Comparison of ENCODE assay signal across 1 cellular context in the genomic region with DNA sequence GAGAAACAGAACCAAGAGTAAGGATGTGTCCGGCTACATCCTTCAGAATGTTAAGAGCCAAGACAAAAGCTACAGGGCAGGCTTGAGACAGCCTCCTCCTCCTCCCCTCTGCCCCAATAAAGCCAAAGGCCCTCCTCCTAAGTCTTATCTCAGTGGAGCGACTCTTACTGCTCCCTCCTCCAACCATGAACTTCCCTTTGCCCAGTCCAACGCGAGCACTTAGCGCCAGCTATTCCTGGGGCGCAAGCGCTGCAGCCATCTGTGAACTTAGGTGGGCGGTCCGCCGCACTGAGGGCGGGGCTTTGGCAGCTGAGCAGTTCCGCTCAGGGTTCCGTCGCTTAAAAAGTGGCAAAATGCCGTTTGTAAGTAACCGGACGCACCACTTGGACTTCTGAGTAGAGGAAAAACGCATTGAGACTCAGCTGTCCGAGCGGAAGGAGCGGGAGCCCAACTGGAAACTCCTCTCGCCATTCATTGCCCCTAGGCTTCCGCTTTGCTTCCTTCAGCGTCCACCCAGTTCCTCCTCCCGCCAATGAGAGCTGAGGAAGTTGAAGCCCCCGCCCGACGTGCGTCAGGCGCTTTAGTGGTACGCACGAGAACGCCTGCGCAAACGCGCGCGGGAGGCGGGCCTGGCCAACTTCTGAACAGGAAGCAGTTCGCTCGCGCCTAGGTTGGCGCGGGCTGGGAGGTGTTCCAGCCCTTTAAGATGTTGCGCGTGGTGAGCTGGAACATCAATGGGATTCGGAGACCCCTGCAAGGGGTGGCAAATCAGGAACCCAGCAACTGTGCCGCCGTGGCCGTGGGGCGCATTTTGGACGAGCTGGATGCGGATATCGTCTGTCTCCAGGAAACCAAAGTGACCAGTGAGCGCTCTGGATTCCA.
A peak's percentile ranks its signal among the peaks of the same experiment; 100 is the strongest.
TF ChIP-seq lines count a peak whose summit lies in the region.

A gene with protein sequence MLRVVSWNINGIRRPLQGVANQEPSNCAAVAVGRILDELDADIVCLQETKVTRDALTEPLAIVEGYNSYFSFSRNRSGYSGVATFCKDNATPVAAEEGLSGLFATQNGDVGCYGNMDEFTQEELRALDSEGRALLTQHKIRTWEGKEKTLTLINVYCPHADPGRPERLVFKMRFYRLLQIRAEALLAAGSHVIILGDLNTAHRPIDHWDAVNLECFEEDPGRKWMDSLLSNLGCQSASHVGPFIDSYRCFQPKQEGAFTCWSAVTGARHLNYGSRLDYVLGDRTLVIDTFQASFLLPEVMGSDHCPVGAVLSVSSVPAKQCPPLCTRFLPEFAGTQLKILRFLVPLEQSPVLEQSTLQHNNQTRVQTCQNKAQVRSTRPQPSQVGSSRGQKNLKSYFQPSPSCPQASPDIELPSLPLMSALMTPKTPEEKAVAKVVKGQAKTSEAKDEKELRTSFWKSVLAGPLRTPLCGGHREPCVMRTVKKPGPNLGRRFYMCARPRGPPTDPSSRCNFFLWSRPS (plus strand): TSS at position 647 of the 882 bp plus-strand sequence. CDS start 60 bp downstream, at position 707.

TF ChIP-seq in HepG2, 621 proteins besides CTCF, POLR2A, EP300 and RAD21 (continued from another document and continues in another):
- TF ChIP-seq, protein P1, sequence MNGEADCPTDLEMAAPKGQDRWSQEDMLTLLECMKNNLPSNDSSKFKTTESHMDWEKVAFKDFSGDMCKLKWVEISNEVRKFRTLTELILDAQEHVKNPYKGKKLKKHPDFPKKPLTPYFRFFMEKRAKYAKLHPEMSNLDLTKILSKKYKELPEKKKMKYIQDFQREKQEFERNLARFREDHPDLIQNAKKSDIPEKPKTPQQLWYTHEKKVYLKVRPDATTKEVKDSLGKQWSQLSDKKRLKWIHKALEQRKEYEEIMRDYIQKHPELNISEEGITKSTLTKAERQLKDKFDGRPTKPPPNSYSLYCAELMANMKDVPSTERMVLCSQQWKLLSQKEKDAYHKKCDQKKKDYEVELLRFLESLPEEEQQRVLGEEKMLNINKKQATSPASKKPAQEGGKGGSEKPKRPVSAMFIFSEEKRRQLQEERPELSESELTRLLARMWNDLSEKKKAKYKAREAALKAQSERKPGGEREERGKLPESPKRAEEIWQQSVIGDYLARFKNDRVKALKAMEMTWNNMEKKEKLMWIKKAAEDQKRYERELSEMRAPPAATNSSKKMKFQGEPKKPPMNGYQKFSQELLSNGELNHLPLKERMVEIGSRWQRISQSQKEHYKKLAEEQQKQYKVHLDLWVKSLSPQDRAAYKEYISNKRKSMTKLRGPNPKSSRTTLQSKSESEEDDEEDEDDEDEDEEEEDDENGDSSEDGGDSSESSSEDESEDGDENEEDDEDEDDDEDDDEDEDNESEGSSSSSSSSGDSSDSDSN (CRISPR knock-in tag; IDR thresholded peaks at IDR 0.05) = 0 out of 2 replicates have a peak, but pooled peaks have one; percentile 36
- TF ChIP-seq SALL2 (CRISPR knock-in tag; IDR thresholded peaks at IDR 0.05) (no peak), ZKSCAN5 (CRISPR knock-in tag; IDR thresholded peaks at IDR 0.05) (no peak), KDM5A (IDR thresholded peaks at IDR 0.05; ENCODE audit: borderline replicate concordance, low read length) (no peak), ZNF264 (CRISPR knock-in tag; IDR thresholded peaks at IDR 0.05) (no peak), CCDC6 (CRISPR knock-in tag; IDR thresholded peaks at IDR 0.05) (no peak), ZSCAN20 (CRISPR knock-in tag; IDR thresholded peaks at IDR 0.05; ENCODE audit: borderline replicate concordance) (no peak), ZNF274 (CRISPR knock-in tag; IDR thresholded peaks at IDR 0.05) (no peak), ZNF564 (CRISPR knock-in tag; IDR thresholded peaks at IDR 0.05) (no peak), ZNF598 (CRISPR knock-in tag; IDR thresholded peaks at IDR 0.05; ENCODE audit: borderline replicate concordance) (no peak), ELF1 (CRISPR knock-in tag; IDR thresholded peaks at IDR 0.05) (peak; percentile 88), PRMT3 (CRISPR knock-in tag; IDR thresholded peaks at IDR 0.05; ENCODE audit: borderline replicate concordance, low read depth) (no peak), ZNF234 (CRISPR knock-in tag; conservative IDR thresholded peaks at IDR 0.05) (no peak), ZNF781 (CRISPR knock-in tag; IDR thresholded peaks at IDR 0.05; ENCODE audit: borderline replicate concordance, not compliant biosample characterization) (no peak), GATAD2A (CRISPR knock-in tag; IDR thresholded peaks at IDR 0.05) (no peak), ZNF550 (CRISPR knock-in tag; IDR thresholded peaks at IDR 0.05; ENCODE audit: borderline replicate concordance) (no peak), SPEN (CRISPR knock-in tag; IDR thresholded peaks at IDR 0.05; ENCODE audit: low read depth) (0 out of 2 replicates have a peak, but pooled peaks have one; percentile 54), ZFAT (CRISPR knock-in tag; conservative IDR thresholded peaks at IDR 0.05) (no peak), WIZ (CRISPR knock-in tag; IDR thresholded peaks at IDR 0.05) (no peak), ZNF773 (CRISPR knock-in tag; IDR thresholded peaks at IDR 0.05; ENCODE audit: borderline replicate concordance) (no peak), JUND (CRISPR knock-in tag; IDR thresholded peaks at IDR 0.05) (no peak), MIER2 (CRISPR knock-in tag; IDR thresholded peaks at IDR 0.05) (no peak)
- TF ChIP-seq, protein P2, sequence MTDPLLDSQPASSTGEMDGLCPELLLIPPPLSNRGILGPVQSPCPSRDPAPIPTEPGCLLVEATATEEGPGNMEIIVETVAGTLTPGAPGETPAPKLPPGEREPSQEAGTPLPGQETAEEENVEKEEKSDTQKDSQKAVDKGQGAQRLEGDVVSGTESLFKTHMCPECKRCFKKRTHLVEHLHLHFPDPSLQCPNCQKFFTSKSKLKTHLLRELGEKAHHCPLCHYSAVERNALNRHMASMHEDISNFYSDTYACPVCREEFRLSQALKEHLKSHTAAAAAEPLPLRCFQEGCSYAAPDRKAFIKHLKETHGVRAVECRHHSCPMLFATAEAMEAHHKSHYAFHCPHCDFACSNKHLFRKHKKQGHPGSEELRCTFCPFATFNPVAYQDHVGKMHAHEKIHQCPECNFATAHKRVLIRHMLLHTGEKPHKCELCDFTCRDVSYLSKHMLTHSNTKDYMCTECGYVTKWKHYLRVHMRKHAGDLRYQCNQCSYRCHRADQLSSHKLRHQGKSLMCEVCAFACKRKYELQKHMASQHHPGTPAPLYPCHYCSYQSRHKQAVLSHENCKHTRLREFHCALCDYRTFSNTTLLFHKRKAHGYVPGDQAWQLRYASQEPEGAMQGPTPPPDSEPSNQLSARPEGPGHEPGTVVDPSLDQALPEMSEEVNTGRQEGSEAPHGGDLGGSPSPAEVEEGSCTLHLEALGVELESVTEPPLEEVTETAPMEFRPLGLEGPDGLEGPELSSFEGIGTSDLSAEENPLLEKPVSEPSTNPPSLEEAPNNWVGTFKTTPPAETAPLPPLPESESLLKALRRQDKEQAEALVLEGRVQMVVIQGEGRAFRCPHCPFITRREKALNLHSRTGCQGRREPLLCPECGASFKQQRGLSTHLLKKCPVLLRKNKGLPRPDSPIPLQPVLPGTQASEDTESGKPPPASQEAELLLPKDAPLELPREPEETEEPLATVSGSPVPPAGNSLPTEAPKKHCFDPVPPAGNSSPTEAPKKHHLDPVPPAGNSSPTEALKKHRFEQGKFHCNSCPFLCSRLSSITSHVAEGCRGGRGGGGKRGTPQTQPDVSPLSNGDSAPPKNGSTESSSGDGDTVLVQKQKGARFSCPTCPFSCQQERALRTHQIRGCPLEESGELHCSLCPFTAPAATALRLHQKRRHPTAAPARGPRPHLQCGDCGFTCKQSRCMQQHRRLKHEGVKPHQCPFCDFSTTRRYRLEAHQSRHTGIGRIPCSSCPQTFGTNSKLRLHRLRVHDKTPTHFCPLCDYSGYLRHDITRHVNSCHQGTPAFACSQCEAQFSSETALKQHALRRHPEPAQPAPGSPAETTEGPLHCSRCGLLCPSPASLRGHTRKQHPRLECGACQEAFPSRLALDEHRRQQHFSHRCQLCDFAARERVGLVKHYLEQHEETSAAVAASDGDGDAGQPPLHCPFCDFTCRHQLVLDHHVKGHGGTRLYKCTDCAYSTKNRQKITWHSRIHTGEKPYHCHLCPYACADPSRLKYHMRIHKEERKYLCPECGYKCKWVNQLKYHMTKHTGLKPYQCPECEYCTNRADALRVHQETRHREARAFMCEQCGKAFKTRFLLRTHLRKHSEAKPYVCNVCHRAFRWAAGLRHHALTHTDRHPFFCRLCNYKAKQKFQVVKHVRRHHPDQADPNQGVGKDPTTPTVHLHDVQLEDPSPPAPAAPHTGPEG (CRISPR knock-in tag; IDR thresholded peaks at IDR 0.05) = no peak
- TF ChIP-seq, protein P3, sequence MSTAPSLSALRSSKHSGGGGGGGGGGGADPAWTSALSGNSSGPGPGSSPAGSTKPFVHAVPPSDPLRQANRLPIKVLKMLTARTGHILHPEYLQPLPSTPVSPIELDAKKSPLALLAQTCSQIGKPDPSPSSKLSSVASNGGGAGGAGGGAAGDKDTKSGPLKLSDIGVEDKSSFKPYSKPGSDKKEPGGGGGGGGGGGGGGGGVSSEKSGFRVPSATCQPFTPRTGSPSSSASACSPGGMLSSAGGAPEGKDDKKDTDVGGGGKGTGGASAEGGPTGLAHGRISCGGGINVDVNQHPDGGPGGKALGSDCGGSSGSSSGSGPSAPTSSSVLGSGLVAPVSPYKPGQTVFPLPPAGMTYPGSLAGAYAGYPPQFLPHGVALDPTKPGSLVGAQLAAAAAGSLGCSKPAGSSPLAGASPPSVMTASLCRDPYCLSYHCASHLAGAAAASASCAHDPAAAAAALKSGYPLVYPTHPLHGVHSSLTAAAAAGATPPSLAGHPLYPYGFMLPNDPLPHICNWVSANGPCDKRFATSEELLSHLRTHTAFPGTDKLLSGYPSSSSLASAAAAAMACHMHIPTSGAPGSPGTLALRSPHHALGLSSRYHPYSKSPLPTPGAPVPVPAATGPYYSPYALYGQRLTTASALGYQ (CRISPR knock-in tag; IDR thresholded peaks at IDR 0.05) = no peak
- TF ChIP-seq, protein P4, sequence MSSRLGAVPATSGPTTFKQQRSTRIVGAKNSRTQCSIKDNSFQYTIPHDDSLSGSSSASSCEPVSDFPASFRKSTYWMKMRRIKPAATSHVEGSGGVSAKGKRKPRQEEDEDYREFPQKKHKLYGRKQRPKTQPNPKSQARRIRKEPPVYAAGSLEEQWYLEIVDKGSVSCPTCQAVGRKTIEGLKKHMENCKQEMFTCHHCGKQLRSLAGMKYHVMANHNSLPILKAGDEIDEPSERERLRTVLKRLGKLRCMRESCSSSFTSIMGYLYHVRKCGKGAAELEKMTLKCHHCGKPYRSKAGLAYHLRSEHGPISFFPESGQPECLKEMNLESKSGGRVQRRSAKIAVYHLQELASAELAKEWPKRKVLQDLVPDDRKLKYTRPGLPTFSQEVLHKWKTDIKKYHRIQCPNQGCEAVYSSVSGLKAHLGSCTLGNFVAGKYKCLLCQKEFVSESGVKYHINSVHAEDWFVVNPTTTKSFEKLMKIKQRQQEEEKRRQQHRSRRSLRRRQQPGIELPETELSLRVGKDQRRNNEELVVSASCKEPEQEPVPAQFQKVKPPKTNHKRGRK (CRISPR knock-in tag; IDR thresholded peaks at IDR 0.05) = no peak
- TF ChIP-seq, protein P5, sequence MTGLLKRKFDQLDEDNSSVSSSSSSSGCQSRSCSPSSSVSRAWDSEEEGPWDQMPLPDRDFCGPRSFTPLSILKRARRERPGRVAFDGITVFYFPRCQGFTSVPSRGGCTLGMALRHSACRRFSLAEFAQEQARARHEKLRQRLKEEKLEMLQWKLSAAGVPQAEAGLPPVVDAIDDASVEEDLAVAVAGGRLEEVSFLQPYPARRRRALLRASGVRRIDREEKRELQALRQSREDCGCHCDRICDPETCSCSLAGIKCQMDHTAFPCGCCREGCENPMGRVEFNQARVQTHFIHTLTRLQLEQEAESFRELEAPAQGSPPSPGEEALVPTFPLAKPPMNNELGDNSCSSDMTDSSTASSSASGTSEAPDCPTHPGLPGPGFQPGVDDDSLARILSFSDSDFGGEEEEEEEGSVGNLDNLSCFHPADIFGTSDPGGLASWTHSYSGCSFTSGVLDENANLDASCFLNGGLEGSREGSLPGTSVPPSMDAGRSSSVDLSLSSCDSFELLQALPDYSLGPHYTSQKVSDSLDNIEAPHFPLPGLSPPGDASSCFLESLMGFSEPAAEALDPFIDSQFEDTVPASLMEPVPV (CRISPR knock-in tag; IDR thresholded peaks at IDR 0.05) = 0 out of 2 replicates have a peak, but pooled peaks have one; percentile 26
- TF ChIP-seq, protein P6, sequence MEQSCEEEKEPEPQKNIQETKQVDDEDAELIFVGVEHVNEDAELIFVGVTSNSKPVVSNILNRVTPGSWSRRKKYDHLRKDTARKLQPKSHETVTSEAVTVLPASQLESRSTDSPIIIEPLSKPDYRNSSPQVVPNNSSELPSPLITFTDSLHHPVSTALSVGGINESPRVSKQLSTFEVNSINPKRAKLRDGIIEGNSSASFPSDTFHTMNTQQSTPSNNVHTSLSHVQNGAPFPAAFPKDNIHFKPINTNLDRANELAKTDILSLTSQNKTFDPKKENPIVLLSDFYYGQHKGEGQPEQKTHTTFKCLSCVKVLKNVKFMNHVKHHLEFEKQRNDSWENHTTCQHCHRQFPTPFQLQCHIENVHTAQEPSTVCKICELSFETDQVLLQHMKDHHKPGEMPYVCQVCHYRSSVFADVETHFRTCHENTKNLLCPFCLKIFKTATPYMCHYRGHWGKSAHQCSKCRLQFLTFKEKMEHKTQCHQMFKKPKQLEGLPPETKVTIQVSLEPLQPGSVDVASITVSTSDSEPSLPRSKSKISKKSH (CRISPR knock-in tag; IDR thresholded peaks at IDR 0.05; ENCODE audit: borderline replicate concordance) = no peak
- TF ChIP-seq, protein P7, sequence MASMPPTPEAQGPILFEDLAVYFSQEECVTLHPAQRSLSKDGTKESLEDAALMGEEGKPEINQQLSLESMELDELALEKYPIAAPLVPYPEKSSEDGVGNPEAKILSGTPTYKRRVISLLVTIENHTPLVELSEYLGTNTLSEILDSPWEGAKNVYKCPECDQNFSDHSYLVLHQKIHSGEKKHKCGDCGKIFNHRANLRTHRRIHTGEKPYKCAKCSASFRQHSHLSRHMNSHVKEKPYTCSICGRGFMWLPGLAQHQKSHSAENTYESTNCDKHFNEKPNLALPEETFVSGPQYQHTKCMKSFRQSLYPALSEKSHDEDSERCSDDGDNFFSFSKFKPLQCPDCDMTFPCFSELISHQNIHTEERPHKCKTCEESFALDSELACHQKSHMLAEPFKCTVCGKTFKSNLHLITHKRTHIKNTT (CRISPR knock-in tag; IDR thresholded peaks at IDR 0.05) = no peak
- TF ChIP-seq, protein P8, sequence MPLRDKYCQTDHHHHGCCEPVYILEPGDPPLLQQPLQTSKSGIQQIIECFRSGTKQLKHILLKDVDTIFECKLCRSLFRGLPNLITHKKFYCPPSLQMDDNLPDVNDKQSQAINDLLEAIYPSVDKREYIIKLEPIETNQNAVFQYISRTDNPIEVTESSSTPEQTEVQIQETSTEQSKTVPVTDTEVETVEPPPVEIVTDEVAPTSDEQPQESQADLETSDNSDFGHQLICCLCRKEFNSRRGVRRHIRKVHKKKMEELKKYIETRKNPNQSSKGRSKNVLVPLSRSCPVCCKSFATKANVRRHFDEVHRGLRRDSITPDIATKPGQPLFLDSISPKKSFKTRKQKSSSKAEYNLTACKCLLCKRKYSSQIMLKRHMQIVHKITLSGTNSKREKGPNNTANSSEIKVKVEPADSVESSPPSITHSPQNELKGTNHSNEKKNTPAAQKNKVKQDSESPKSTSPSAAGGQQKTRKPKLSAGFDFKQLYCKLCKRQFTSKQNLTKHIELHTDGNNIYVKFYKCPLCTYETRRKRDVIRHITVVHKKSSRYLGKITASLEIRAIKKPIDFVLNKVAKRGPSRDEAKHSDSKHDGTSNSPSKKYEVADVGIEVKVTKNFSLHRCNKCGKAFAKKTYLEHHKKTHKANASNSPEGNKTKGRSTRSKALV (CRISPR knock-in tag; IDR thresholded peaks at IDR 0.05) = no peak
- TF ChIP-seq, protein P9, sequence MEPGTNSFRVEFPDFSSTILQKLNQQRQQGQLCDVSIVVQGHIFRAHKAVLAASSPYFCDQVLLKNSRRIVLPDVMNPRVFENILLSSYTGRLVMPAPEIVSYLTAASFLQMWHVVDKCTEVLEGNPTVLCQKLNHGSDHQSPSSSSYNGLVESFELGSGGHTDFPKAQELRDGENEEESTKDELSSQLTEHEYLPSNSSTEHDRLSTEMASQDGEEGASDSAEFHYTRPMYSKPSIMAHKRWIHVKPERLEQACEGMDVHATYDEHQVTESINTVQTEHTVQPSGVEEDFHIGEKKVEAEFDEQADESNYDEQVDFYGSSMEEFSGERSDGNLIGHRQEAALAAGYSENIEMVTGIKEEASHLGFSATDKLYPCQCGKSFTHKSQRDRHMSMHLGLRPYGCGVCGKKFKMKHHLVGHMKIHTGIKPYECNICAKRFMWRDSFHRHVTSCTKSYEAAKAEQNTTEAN (CRISPR knock-in tag; conservative IDR thresholded peaks at IDR 0.05) = no peak
